In the genomic region with DNA sequence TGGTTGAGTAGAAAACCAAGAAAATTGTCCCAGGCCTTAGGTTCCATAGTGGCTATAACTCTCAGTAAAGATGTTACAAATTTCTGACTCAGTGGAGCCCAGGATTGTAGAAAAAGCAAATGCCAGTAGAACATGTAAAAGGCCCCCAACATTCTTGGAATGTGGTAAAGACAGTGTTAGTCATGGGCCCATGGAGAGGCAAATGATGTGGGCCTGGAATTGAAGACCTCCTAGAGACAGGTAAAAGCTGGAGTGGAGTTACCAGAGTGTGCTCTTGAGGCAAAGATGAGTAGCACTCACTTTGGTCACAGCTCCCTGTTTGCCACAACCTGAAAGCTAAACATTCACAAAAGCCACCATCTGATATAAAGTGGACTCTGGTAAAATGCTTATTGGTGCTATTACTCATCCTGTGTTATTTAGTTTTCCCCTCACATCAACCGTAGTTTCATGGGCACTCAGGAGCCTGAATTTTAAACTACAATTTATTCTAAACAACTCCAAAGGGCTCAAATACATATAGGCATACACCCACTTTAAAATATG, we compare ENCODE assay signal across 22 cellular contexts.
DNase-seq lines count a peak whose midpoint lies in the region; ATAC-seq, FAIRE-seq and TF ChIP-seq lines count a peak whose summit lies in the region.
"Had no signal": no experiment of that assay in that cellular context is flagged by ENCODE, and none has a peak within 500 bp of the region (broad histone marks: within the 10 kb centered on the region; RNA-seq: fewer than 3 reads in every experiment).

No MANE protein-coding gene starts in this region.

- H3K27me3 Mint-ChIP-seq in Caco-2 (ENCODE audit: insufficient read depth, unreplicated experiment): no peaks in the 10 kb centered on the region
- H3K27me3 Mint-ChIP-seq: brain had no signal

- H3K9me3 ChIP-seq in H1 (ENCODE audit: insufficient read depth in 2 of 2, low read depth in 1 of 2, low read length in 1 of 2) (no peaks in the 10 kb centered on the region), right lobe of liver (no peaks in the 10 kb centered on the region), SJCRH30 (replicated peaks) (no peaks in the 10 kb centered on the region), Caco-2 (no peaks in the 10 kb centered on the region)
- H3K9me3 ChIP-seq: colonic mucosa, SK-N-SH, upper lobe of right lung had no signal

- 23% methylated on average over 1 of the region's 1 CpG; no CpG with 5 or more reads in 1 of the 2 experiments for WGBS in H1 (ENCODE audit: extremely low coverage in 1 of 2, insufficient coverage in 1 of 2, insufficient read length in 1 of 2, insufficient replicate concordance in 2 of 2, low coverage in 1 of 2, low lambda C conversion rate in 2 of 2, missing lambda C conversion rate in 1 of 2), 2 experiments
- WGBS in right lobe of liver (ENCODE audit: insufficient coverage, low coverage, low lambda C conversion rate, missing lambda C conversion rate): 36% methylated on average over 1 of the region's 1 CpG

- H3K36me3 ChIP-seq in H7 (replicated peaks; ENCODE audit: control insufficient read depth, insufficient read depth, low read length): no peaks in the 10 kb centered on the region
- peaks cover 0 to 3% (median 0%) of the 10 kb centered on the region in 4 experiments; a peak in 1 of 8 replicates for H3K36me3 ChIP-seq in H1 (ENCODE audit: control insufficient read depth in 2 of 4, insufficient read depth in 4 of 4, low read length in 3 of 4)
- no peaks in the 10 kb centered on the region for H3K36me3 ChIP-seq in right lobe of liver
- H3K36me3 ChIP-seq in SJCRH30: no peaks in the 10 kb centered on the region
- no peaks in the 10 kb centered on the region for H3K36me3 ChIP-seq in Caco-2 (ENCODE audit: control insufficient read depth, insufficient read depth, low read length)
- H3K36me3 ChIP-seq: colonic mucosa, upper lobe of right lung had no signal

- peak in 1 of 2 experiments; percentile 92; a peak in 2 of 3 replicates for TF ChIP-seq EP300 in H1 (IDR thresholded peaks at IDR 0.05; ENCODE audit: borderline replicate concordance in 1 of 2, low read depth in 2 of 2, low read length in 2 of 2)

- H3K4ac ChIP-seq in H1 (replicated peaks; ENCODE audit: insufficient read length, low read depth, low read length): no peak overlapping the region

- no peak overlapping the region for H2BK12ac ChIP-seq in H1 (ENCODE audit: low read depth, low read length)

- H2BK15ac ChIP-seq in H1 (ENCODE audit: low read length): no peak overlapping the region

- peak; percentile 98 for FAIRE-seq in H1 (lab: Jason Lieb, UNC)

- no peak overlapping the region for H3K4me3 ChIP-seq in H7 (ENCODE audit: insufficient read depth, low read depth, low read length)
- peak overlapping the region in 1 of 4 experiments; percentile 24; a peak in 1 of 8 replicates for H3K4me3 ChIP-seq in H1 (ENCODE audit: extremely low read depth in 1 of 4, insufficient read depth in 2 of 4, low read depth in 3 of 4, low read length in 4 of 4)
- no peak overlapping the region for H3K4me3 ChIP-seq in right lobe of liver
- no peak overlapping the region for H3K4me3 ChIP-seq in SJCRH30
- no peak overlapping the region for H3K4me3 ChIP-seq in Caco-2 (ENCODE audit: low read depth, low read length)
- H3K4me3 ChIP-seq: colonic mucosa, lung, upper lobe of right lung had no signal

- H3K27ac ChIP-seq in H1 (ENCODE audit: low read depth, low read length): peak overlapping the region; percentile 62
- H3K27ac ChIP-seq in right lobe of liver: peak overlapping the region in 2 of 3 donors; percentile 10 to 80
- H3K27ac ChIP-seq in SJCRH30: no peak overlapping the region
- H3K27ac ChIP-seq: colonic mucosa, upper lobe of right lung had no signal

- H3K9me3 Mint-ChIP-seq in Caco-2 (ENCODE audit: unreplicated experiment): peaks cover 13% of the 10 kb centered on the region
- H3K9me3 Mint-ChIP-seq: activated T-cell treated with anti-CD3 and anti-CD28 coated beads, Interleukin-2, amount 50 U/mL, for 4 hours; CD8-positive, alpha-beta memory T cell; T-helper 2 cell treated with Interferon-gamma antibody and Interleukin-4, amounts not matched to agents 5 μg/mL and 100 μg/mL, for 36 hours had no signal

- H2BK120ac ChIP-seq in H1 (replicated peaks; ENCODE audit: low read depth, low read length): peak overlapping the region; percentile 2

- H4K5ac ChIP-seq in H1 (ENCODE audit: insufficient read length, low read depth, low read length): peak overlapping the region; percentile 58

- H3K18ac ChIP-seq in H1 (ENCODE audit: extremely low read depth, low read length): peak overlapping the region; percentile 2; the same call in 1 of the 2 replicates

- DNase-seq in H7 (peak; percentile 7), NCI-H69 (lab: John Stamatoyannopoulos, UW) (peak; percentile 1), H1 (ENCODE audit: low read depth in 1 of 2, low spot score in 2 of 2) (peak in 1 of 2 experiments; percentile 51), right lobe of liver (no peak), KG1 (lab: John Stamatoyannopoulos, UW) (no peak), SJCRH30 (no peak), Caco-2 (no peak)
- DNase-seq in activated naive CD4-positive, alpha-beta T cell (lab: John Stamatoyannopoulos, UW): no peak
- DNase-seq: activated T-cell treated with anti-CD3 and anti-CD28 coated beads, Interleukin-2, amount 50 U/mL, for 4 hours; CD8-positive, alpha-beta memory T cell; colonic mucosa; DMS79; NCI-H1694 treated with DMSO at 0.1 percent for 48 hours; occipital lobe; SK-N-SH; stimulated activated CD8-positive, alpha-beta memory T cell treated with anti-CD3 and anti-CD28 coated beads, Interleukin-4, amount 100 ng/mL, for 48 hours; upper lobe of right lung had no signal

- no peak overlapping the region for H4K91ac ChIP-seq in H1 (replicated peaks; ENCODE audit: insufficient read length, low read length)

- H2BK5ac ChIP-seq in H1 (ENCODE audit: low read depth, low read length): peak overlapping the region; percentile 67; the same call in 1 of the 2 replicates

- no peak overlapping the region for H3K14ac ChIP-seq in H1 (ENCODE audit: insufficient read length)

- TF ChIP-seq RAD21 in H1 (IDR thresholded peaks at IDR 0.05 in 1 of 2, conservative IDR thresholded peaks at IDR 0.05 in 1 of 2; ENCODE audit: low read depth in 2 of 2, low read length in 2 of 2): peak; percentile 17 to 45; a peak in 3 of 4 replicates

- CTCF ChIA-PET in H1 (lab: Charles Lee; ENCODE audit: partially characterized antibody): no interaction called here
- CTCF ChIA-PET in Caco-2 (lab: Charles Lee): no interaction called here

- POLR2A ChIA-PET in H1 (lab: Charles Lee; ENCODE audit: partially characterized antibody): interaction anchor here (0.8 to 1.5 kb wide), 2 partner anchors 168 to 692 kb away, joined by 3 read pairs; no protein-coding TSS in a partner anchor
- POLR2A ChIA-PET in Caco-2 (lab: Charles Lee): no interaction called here

- no peak overlapping the region for H2BK20ac ChIP-seq in H1 (ENCODE audit: low read length)

- no peak overlapping the region for H3K56ac ChIP-seq in H1 (replicated peaks; ENCODE audit: insufficient read length, low read depth, low read length)

- H3K4me1 ChIP-seq in H1 (replicated peaks in 1 of 4; ENCODE audit: control insufficient read depth in 3 of 4, insufficient read depth in 4 of 4, low read length in 3 of 4): peaks cover 0 to 18% (median 12%) of the 10 kb centered on the region in 4 experiments; a peak in 5 of 7 replicates
- H3K4me1 ChIP-seq in right lobe of liver: peaks cover 0 to 40% (median 7%) of the 10 kb centered on the region in 4 donors
- H3K4me1 ChIP-seq in SJCRH30: no peaks in the 10 kb centered on the region
- 0 out of 2 replicates have a peak, but pooled peaks cover 4% of the 10 kb centered on the region for H3K4me1 ChIP-seq in Caco-2
- H3K4me1 ChIP-seq: colonic mucosa, upper lobe of right lung had no signal

- peaks cover 6% of the 10 kb centered on the region for H3K4me1 Mint-ChIP-seq in Caco-2 (ENCODE audit: low read depth, unreplicated experiment)
- H3K4me1 Mint-ChIP-seq: brain; CD8-positive, alpha-beta memory T cell had no signal

- no peaks in the 10 kb centered on the region for H4K20me1 ChIP-seq in H1 (replicated peaks in 1 of 2; ENCODE audit: control insufficient read depth in 1 of 2, insufficient read depth in 2 of 2, low read length in 2 of 2)

- no peaks in the 10 kb centered on the region for H3K79me1 ChIP-seq in H1 (ENCODE audit: low read depth, low read length)

- H3K79me2 ChIP-seq in H1 (ENCODE audit: control insufficient read depth in 1 of 2, insufficient read depth in 2 of 2, low read length in 2 of 2): no peaks in the 10 kb centered on the region

- no peak overlapping the region for H2AK5ac ChIP-seq in H1 (ENCODE audit: low read depth, low read length)

- no peak overlapping the region for H3K27ac Mint-ChIP-seq in Caco-2 (ENCODE audit: unreplicated experiment)
- H3K27ac Mint-ChIP-seq: activated naive CD4-positive, alpha-beta T cell treated with anti-CD3 and anti-CD28 coated beads, Interleukin-2, amount 50 U/mL, for 72 hours; CD8-positive, alpha-beta memory T cell; T-helper 2 cell treated with Interferon-gamma antibody and Interleukin-4, amounts not matched to agents 5 μg/mL and 100 μg/mL, for 36 hours had no signal

- intact Hi-C loops in right lobe of liver (cut with DNase I) (no loop called here), Caco-2 (cut with micrococcal nuclease; ENCODE audit: unreplicated experiment) (no loop called here)

- no peak overlapping the region for H3K23ac ChIP-seq in H1 (ENCODE audit: insufficient read length)

- H3K4me2 ChIP-seq in H1 (ENCODE audit: insufficient read depth in 1 of 2, low read depth in 2 of 2, low read length in 2 of 2): peak overlapping the region; percentile 7 to 34; a peak in 3 of 4 replicates
- H3K4me2 ChIP-seq: SK-N-SH had no signal

- ATAC-seq in right lobe of liver: peak in 2 of 4 donors; percentile 18 to 77
- ATAC-seq: activated CD4-positive, CD25-positive, alpha-beta regulatory T cell treated with anti-CD3 and anti-CD28 coated beads, Interleukin-2, amount 50 U/mL, for 24 hours; activated naive CD4-positive, alpha-beta T cell treated with anti-CD3 and anti-CD28 coated beads, Interleukin-2, amount 50 U/mL, for 72 hours; activated T-cell treated with anti-CD3 and anti-CD28 coated beads, Interleukin-2, amount 50 U/mL, for 4 hours; upper lobe of right lung had no signal

- no peak overlapping the region; a peak in 1 of 7 replicates for H3K9ac ChIP-seq in H1 (replicated peaks in 1 of 4; ENCODE audit: extremely low read depth in 1 of 4, low read depth in 3 of 4, low read length in 3 of 4)
- H3K9ac ChIP-seq: SK-N-SH had no signal

- no peaks in the 10 kb centered on the region for H3K36me3 Mint-ChIP-seq in Caco-2 (ENCODE audit: insufficient read depth, unreplicated experiment)
- H3K36me3 Mint-ChIP-seq: activated naive CD4-positive, alpha-beta T cell treated with anti-CD3 and anti-CD28 coated beads, Interleukin-2, amount 50 U/mL, for 72 hours; brain; CD8-positive, alpha-beta memory T cell had no signal

- TF ChIP-seq CTCF in H1 (IDR thresholded peaks at IDR 0.05; ENCODE audit: control extremely low read depth in 1 of 3, insufficient read depth in 1 of 3, low read depth in 1 of 3, low read length in 3 of 3) (no peak), right lobe of liver (IDR thresholded peaks at IDR 0.05) (no peak), Caco-2 (IDR thresholded peaks at IDR 0.05; ENCODE audit: insufficient read depth in 1 of 2, low read depth in 1 of 2, low read length in 1 of 2, severe bottlenecking in 1 of 2, unreplicated experiment in 1 of 2) (no peak)

- no peak overlapping the region for H4K8ac ChIP-seq in H1 (ENCODE audit: extremely low read depth, insufficient read depth, low read length)

- BruUV-seq in Caco-2 (replicated peaks; lab: Mats Ljungman, UMichigan): no TSS peak

- TF ChIP-seq POLR2A in H1 (IDR thresholded peaks at IDR 0.05; ENCODE audit: control extremely low read depth in 1 of 2, low read depth in 2 of 2, low read length in 2 of 2): no peak
- no peak for TF ChIP-seq POLR2A in right lobe of liver (IDR thresholded peaks at IDR 0.05)

- H3K4me3 Mint-ChIP-seq in Caco-2 (ENCODE audit: unreplicated experiment): no peak overlapping the region
- H3K4me3 Mint-ChIP-seq: activated T-cell treated with anti-CD3 and anti-CD28 coated beads, Interleukin-2, amount 50 U/mL, for 4 hours; brain; CD8-positive, alpha-beta memory T cell; T-helper 2 cell treated with Interferon-gamma antibody and Interleukin-4, amounts not matched to agents 5 μg/mL and 100 μg/mL, for 36 hours had no signal

- H3K27me3 ChIP-seq in H7 (ENCODE audit: control insufficient read depth, insufficient read depth, low read length) (no peaks in the 10 kb centered on the region), H1 (replicated peaks in 1 of 4; ENCODE audit: control insufficient read depth in 3 of 4, extremely low read depth in 1 of 4, insufficient read depth in 3 of 4, low read length in 3 of 4) (no peaks in the 10 kb centered on the region), right lobe of liver (no peaks in the 10 kb centered on the region), SJCRH30 (no peaks in the 10 kb centered on the region), Caco-2 (replicated peaks; ENCODE audit: control insufficient read depth, insufficient read depth, low read length) (no peaks in the 10 kb centered on the region)
- H3K27me3 ChIP-seq: colonic mucosa, upper lobe of right lung had no signal

- no peaks in the 10 kb centered on the region for H3K23me2 ChIP-seq in H1 (ENCODE audit: low read depth, low read length)

- no peak overlapping the region for H2AFZ ChIP-seq in H1 (ENCODE audit: low read length)

Comparison
In these comparisons a context has a peak if more than half of its experiments do, and no peak if none do; other contexts are left out.
1. DNase-seq: peak in H7 (single experiment) and NCI-H69 (single experiment); none in right lobe of liver (0 of 3), KG1 (single experiment), SJCRH30 (0 of 2), activated naive CD4-positive, alpha-beta T cell (0 of 4) and Caco-2 (0 of 2).